In genomic region chr1:40794048-40794447, GRCh38 we compare ENCODE assay signal across 22 cellular contexts. TPM values are rescaled to one million over a fixed set of nuclear protein-coding genes. Genes with fewer than 3 reads are reported as not detected.
DNase-seq lines count a peak whose midpoint lies in the region; ATAC-seq, FAIRE-seq and TF ChIP-seq lines count a peak whose summit lies in the region.
"Had no signal": no experiment of that assay in that cellular context is flagged by ENCODE, and none has a peak within 500 bp of the region (broad histone marks: within the 10 kb centered on the region; RNA-seq: fewer than 3 reads in every experiment).

No MANE protein-coding gene starts in this region.

- H3K4me2 ChIP-seq in GM23338 (no peak overlapping the region), K562 (ENCODE audit: insufficient read depth, low read length) (no peak overlapping the region), neural progenitor cell (no peak overlapping the region)
- H3K4me2 ChIP-seq: KMS-11, PC-9 had no signal

- no peak overlapping the region for H3K9ac ChIP-seq in K562 (ENCODE audit: insufficient read depth in 1 of 2, low read depth in 2 of 2, low read length in 2 of 2)
- H3K9ac ChIP-seq in neural progenitor cell: no peak overlapping the region
- H3K9ac ChIP-seq: KMS-11 had no signal

- H3K36me3 ChIP-seq in GM23338 (ENCODE audit: insufficient read depth) (no peaks in the 10 kb centered on the region), K562 (ENCODE audit: control insufficient read depth, insufficient read depth, low read length) (no peaks in the 10 kb centered on the region), neural progenitor cell (no peaks in the 10 kb centered on the region)

- TF ChIP-seq RAD21 in K562 (CRISPR knock-in tag; conservative IDR thresholded peaks at IDR 0.05 in 1 of 2, IDR thresholded peaks at IDR 0.05 in 1 of 2): no peak

- BruUV-seq in K562 (replicated peaks; lab: Mats Ljungman, UMichigan): no TSS peak

- in situ Hi-C loops in K562 (cut with MboI): no loop called here

- H3K4me1 ChIP-seq in GM23338 (ENCODE audit: insufficient read depth) (no peaks in the 10 kb centered on the region; the same call in 1 of the 2 replicates), K562 (replicated peaks in 1 of 2; ENCODE audit: control insufficient read depth in 2 of 2, insufficient read depth in 2 of 2, low read length in 2 of 2) (peaks cover 0 to 14% of the 10 kb centered on the region in 2 experiments; a peak in 4 of 5 replicates), neural progenitor cell (peaks cover 5% of the 10 kb centered on the region)

- H4K20me1 ChIP-seq in GM23338 (replicated peaks; ENCODE audit: insufficient read depth) (no peaks in the 10 kb centered on the region), K562 (replicated peaks; ENCODE audit: control insufficient read depth, insufficient read depth, low read length) (peaks cover 9% of the 10 kb centered on the region; the same call in 1 of the 2 replicates), neural progenitor cell (ENCODE audit: low read depth) (no peaks in the 10 kb centered on the region)

- no peaks in the 10 kb centered on the region for H3K9me2 ChIP-seq in GM23338 (ENCODE audit: insufficient read depth)

- H2AFZ ChIP-seq in GM23338 (no peak overlapping the region), K562 (ENCODE audit: low read depth, low read length) (no peak overlapping the region), neural progenitor cell (replicated peaks) (no peak overlapping the region)
- H2AFZ ChIP-seq: PC-9 had no signal

- CTCF ChIA-PET in activated CD8-positive, alpha-beta T cell treated with anti-CD3 and anti-CD28 coated beads, Interleukin-2, amount 10 ng/mL, durations not matched to agents 7 days and 5 days (lab: Charles Lee): interaction anchor here (1.0 to 6.4 kb wide), 4 partner anchors 20 to 169 kb away, joined by 3 to 69 read pairs (median 4); no protein-coding TSS in a partner anchor
- CTCF ChIA-PET in activated CD8-positive, alpha-beta T cell treated with anti-CD3 and anti-CD28 coated beads for 36 hours (lab: Charles Lee): interaction anchor here (1.2 to 5.7 kb wide), 2 partner anchors 20 to 159 kb away, joined by 4 to 50 read pairs; no protein-coding TSS in a partner anchor
- CTCF ChIA-PET in K562 (lab: Yijun Ruan, JAX; ENCODE audit: low intra/inter-chr PET ratio): no interaction called here

- 59% methylated on average over 4 of the region's 4 CpGs for WGBS in K562 (ENCODE audit: insufficient coverage, low coverage, missing lambda C conversion rate)

- H3K27me3 ChIP-seq in GM23338 (ENCODE audit: insufficient read depth) (no peaks in the 10 kb centered on the region), K562 (ENCODE audit: control insufficient read depth in 2 of 2, insufficient read depth in 2 of 2, low read length in 2 of 2) (no peaks in the 10 kb centered on the region), neural progenitor cell (no peaks in the 10 kb centered on the region)

- H3K9me1 ChIP-seq in K562 (ENCODE audit: control insufficient read depth, insufficient read depth, low read length): no peaks in the 10 kb centered on the region

- TF ChIP-seq CTCF in activated CD8-positive, alpha-beta T cell treated with anti-CD3 and anti-CD28 coated beads for 36 hours (IDR thresholded peaks at IDR 0.05): no peak
- TF ChIP-seq CTCF in GM23338 (conservative IDR thresholded peaks at IDR 0.05; ENCODE audit: low read depth in 2 of 2) (no peak), K562 (IDR thresholded peaks at IDR 0.05 in 2 of 3, conservative IDR thresholded peaks at IDR 0.05 in 1 of 3; ENCODE audit: insufficient read depth in 2 of 3, low read depth in 1 of 3, low read length in 3 of 3) (no peak), neural progenitor cell (IDR thresholded peaks at IDR 0.05) (no peak)

- no peaks in the 10 kb centered on the region for H3K79me2 ChIP-seq in GM23338 (replicated peaks; ENCODE audit: insufficient read depth)
- H3K79me2 ChIP-seq in K562 (ENCODE audit: control insufficient read depth, insufficient read depth, low read length): no peaks in the 10 kb centered on the region
- H3K79me2 ChIP-seq in neural progenitor cell (ENCODE audit: low read depth): no peaks in the 10 kb centered on the region

- peak overlapping the region; percentile 96 for H3K27ac Mint-ChIP-seq in activated CD8-positive, alpha-beta T cell treated with anti-CD3 and anti-CD28 coated beads, Interleukin-2, amount 10 ng/mL, durations not matched to agents 7 days and 5 days
- H3K27ac Mint-ChIP-seq in activated CD8-positive, alpha-beta T cell treated with anti-CD3 and anti-CD28 coated beads for 36 hours: no peak overlapping the region
- H3K27ac Mint-ChIP-seq in GM23338 (no peak overlapping the region), neural progenitor cell (peak overlapping the region; percentile 80)
- H3K27ac Mint-ChIP-seq: B cell had no signal

- H3K4me3 Mint-ChIP-seq in activated CD8-positive, alpha-beta T cell treated with anti-CD3 and anti-CD28 coated beads, Interleukin-2, amount 10 ng/mL, durations not matched to agents 7 days and 5 days: no peak overlapping the region
- no peak overlapping the region for H3K4me3 Mint-ChIP-seq in activated CD8-positive, alpha-beta T cell treated with anti-CD3 and anti-CD28 coated beads for 36 hours
- H3K4me3 Mint-ChIP-seq in GM23338: no peak overlapping the region
- H3K4me3 Mint-ChIP-seq in neural progenitor cell: no peak overlapping the region
- H3K4me3 Mint-ChIP-seq: B cell had no signal

- H3K4me1 Mint-ChIP-seq in activated CD8-positive, alpha-beta T cell treated with anti-CD3 and anti-CD28 coated beads, Interleukin-2, amount 10 ng/mL, durations not matched to agents 7 days and 5 days (ENCODE audit: low read depth): peaks cover 44% of the 10 kb centered on the region
- peaks cover 35% of the 10 kb centered on the region for H3K4me1 Mint-ChIP-seq in activated CD8-positive, alpha-beta T cell treated with anti-CD3 and anti-CD28 coated beads for 36 hours (ENCODE audit: low read depth)
- H3K4me1 Mint-ChIP-seq in GM23338 (peaks cover 39% of the 10 kb centered on the region), neural progenitor cell (peaks cover 51% of the 10 kb centered on the region)

- no peaks in the 10 kb centered on the region for H3K9me3 ChIP-seq in K562 (replicated peaks; ENCODE audit: control insufficient read depth, insufficient read depth, low read depth, low read length)
- H3K9me3 ChIP-seq in neural progenitor cell (ENCODE audit: low read depth): no peaks in the 10 kb centered on the region

- TF ChIP-seq EP300 in K562 (IDR thresholded peaks at IDR 0.05; ENCODE audit: low read length): no peak

- intact Hi-C loops in activated CD8-positive, alpha-beta T cell treated with anti-CD3 and anti-CD28 coated beads for 36 hours (cut with micrococcal nuclease): no loop called here
- intact Hi-C loops in K562 (cut with micrococcal nuclease): no loop called here

- H3K27me3 Mint-ChIP-seq in activated CD8-positive, alpha-beta T cell treated with anti-CD3 and anti-CD28 coated beads, Interleukin-2, amount 10 ng/mL, durations not matched to agents 7 days and 5 days (ENCODE audit: low read depth): peaks cover 2% of the 10 kb centered on the region
- H3K27me3 Mint-ChIP-seq in activated CD8-positive, alpha-beta T cell treated with anti-CD3 and anti-CD28 coated beads for 36 hours: no peaks in the 10 kb centered on the region
- H3K27me3 Mint-ChIP-seq in GM23338 (ENCODE audit: insufficient read depth, low read depth, poor library complexity): peaks cover 9% of the 10 kb centered on the region
- H3K27me3 Mint-ChIP-seq in neural progenitor cell (ENCODE audit: insufficient read depth, low read depth): peaks cover 12% of the 10 kb centered on the region

- no peaks in the 10 kb centered on the region for H3K36me3 Mint-ChIP-seq in activated CD8-positive, alpha-beta T cell treated with anti-CD3 and anti-CD28 coated beads, Interleukin-2, amount 10 ng/mL, durations not matched to agents 7 days and 5 days (ENCODE audit: low read depth)
- no peaks in the 10 kb centered on the region for H3K36me3 Mint-ChIP-seq in activated CD8-positive, alpha-beta T cell treated with anti-CD3 and anti-CD28 coated beads for 36 hours (ENCODE audit: low read depth)
- H3K36me3 Mint-ChIP-seq in GM23338 (ENCODE audit: low read depth): no peaks in the 10 kb centered on the region; the same call in 2 of the 3 replicates
- H3K36me3 Mint-ChIP-seq in neural progenitor cell: no peaks in the 10 kb centered on the region

- POLR2A ChIA-PET in activated CD8-positive, alpha-beta T cell treated with anti-CD3 and anti-CD28 coated beads, Interleukin-2, amount 10 ng/mL, durations not matched to agents 7 days and 5 days (lab: Charles Lee): no interaction called here
- POLR2A ChIA-PET in activated CD8-positive, alpha-beta T cell treated with anti-CD3 and anti-CD28 coated beads for 36 hours (lab: Charles Lee): interaction anchor here (1.5 kb wide), 1 partner anchor 30 kb away, joined by 5 read pairs; no protein-coding TSS in a partner anchor
- POLR2A ChIA-PET in K562 (lab: Yijun Ruan, JAX): interaction anchor here (0.6 to 1.6 kb wide), 3 partner anchors 10 to 82 kb away, joined by 4 to 5 read pairs (median 4); no protein-coding TSS in a partner anchor

- no peak for FAIRE-seq in K562 (lab: Jason Lieb, UNC)
- FAIRE-seq: H54 had no signal

- H3F3A ChIP-seq in GM23338 (replicated peaks; ENCODE audit: low read depth): no peaks in the 10 kb centered on the region
- H3F3A ChIP-seq in neural progenitor cell (ENCODE audit: low read depth): no peaks in the 10 kb centered on the region

- no peak for DNase-seq in activated CD8-positive, alpha-beta T cell treated with anti-CD3 and anti-CD28 coated beads, Interleukin-2, amount 10 ng/mL, durations not matched to agents 7 days and 5 days
- no peak for DNase-seq in activated CD8-positive, alpha-beta T cell treated with anti-CD3 and anti-CD28 coated beads for 36 hours
- no peak for DNase-seq in GM23338 (ENCODE audit: low spot score)
- no peak for DNase-seq in K562 (ENCODE audit: extremely low read depth in 1 of 4, low spot score in 3 of 4)
- DNase-seq in neural progenitor cell (ENCODE audit: low spot score): no peak
- DNase-seq in stimulated activated CD4-positive, alpha-beta T cell treated with anti-CD3 and anti-CD28 coated beads, Interleukin-2, amount 100 ng/mL, for 24 hours: no peak
- no peak for DNase-seq in HCEC 1CT
- DNase-seq in epidermal melanocyte (ENCODE audit: insufficient read length, low spot score): no peak
- DNase-seq: DMS153, GDM1, NCI-H1048, NCI-H1436, NCI-H1930, NCI-H345, NCI-H526, PC-9 had no signal

- H3K4me3 ChIP-seq in GM23338: no peak overlapping the region
- H3K4me3 ChIP-seq in K562: no peak overlapping the region
- no peak overlapping the region for H3K4me3 ChIP-seq in neural progenitor cell
- H3K4me3 ChIP-seq: PC-9 had no signal

- H3K27ac ChIP-seq in GM23338 (ENCODE audit: low read depth) (no peak overlapping the region), K562 (ENCODE audit: extremely low read depth, low read depth, low read length) (no peak overlapping the region), neural progenitor cell (no peak overlapping the region)
- H3K27ac ChIP-seq: KMS-11, PC-9, RWPE1 had no signal

- no peak for ATAC-seq in activated CD8-positive, alpha-beta T cell treated with anti-CD3 and anti-CD28 coated beads, Interleukin-2, amount 10 ng/mL, durations not matched to agents 7 days and 5 days
- no peak for ATAC-seq in activated CD8-positive, alpha-beta T cell treated with anti-CD3 and anti-CD28 coated beads for 36 hours
- ATAC-seq in GM23338: peak; percentile 21
- ATAC-seq in K562: no peak

- TF ChIP-seq POLR2A in K562 (conservative IDR thresholded peaks at IDR 0.05): no peak

- H3K9me3 Mint-ChIP-seq in activated CD8-positive, alpha-beta T cell treated with anti-CD3 and anti-CD28 coated beads, Interleukin-2, amount 10 ng/mL, durations not matched to agents 7 days and 5 days (ENCODE audit: insufficient read depth): no peaks in the 10 kb centered on the region
- no peaks in the 10 kb centered on the region for H3K9me3 Mint-ChIP-seq in activated CD8-positive, alpha-beta T cell treated with anti-CD3 and anti-CD28 coated beads for 36 hours
- H3K9me3 Mint-ChIP-seq in GM23338 (no peaks in the 10 kb centered on the region; the same call in 2 of the 3 replicates), neural progenitor cell (no peaks in the 10 kb centered on the region)

RNA-seq across cellular contexts. Expression of gene KCNQ4, which starts 10.5 kb away (rescaled TPM):
- under 1 TPM; 0.73 to 0.87 TPM for total RNA-seq in activated CD8-positive, alpha-beta T cell treated with anti-CD3 and anti-CD28 coated beads, Interleukin-2, amount 10 ng/mL, durations not matched to agents 7 days and 5 days
- total RNA-seq in activated CD8-positive, alpha-beta T cell treated with anti-CD3 and anti-CD28 coated beads for 36 hours: under 1 TPM; 0.38 to 0.43 TPM
- total RNA-seq in GM23338 (2014; rRNA removed; shearing (Covaris generic)): 2.9 and 3.0 TPM in 2 replicates
- polyA plus RNA-seq in GM23338 (2016; fragmentation: Nextera tagmentation; extraction: Ambion mirVana) (1.3 and 2.0 TPM in 2 replicates), K562 (2011; rRNA removed) (0.79 and 1.7 TPM in 2 replicates), K562 (2014; fragmentation: Illumina TruSeq; extraction: Trizol) (3.5 and 3.8 TPM in 2 replicates), K562 (2014; fragmentation: Nextera tagmentation; extraction: Ambion mirVana) (under 1 TPM; 0.07 to 0.27 TPM), K562 (2014; rRNA removed) (3.4 and 3.7 TPM in 2 replicates)
- 4.1 and 12.8 TPM in 2 replicates for total RNA-seq in K562 (2011; cell fraction: chromatin; rRNA removed; ENCODE audit: low replicate concordance)
- 7.4 and 7.5 TPM in 2 replicates for total RNA-seq in K562 (2011; cell fraction: nucleolus; rRNA removed)
- total RNA-seq in K562 (2011; cell fraction: nucleoplasm; rRNA removed): 4.4 and 4.6 TPM in 2 replicates
- total RNA-seq in K562 (2014; rRNA removed) (1.6 and 1.8 TPM in 2 replicates), K562 (2014; rRNA removed; fragmentation: Illumina TruSeq; extraction: Trizol) (0.64 and 0.76 TPM in 2 replicates), K562 (2015; rRNA removed; fragmentation: Illumina TruSeq; extraction: Trizol) (0.72 and 0.79 TPM in 2 replicates), K562 (2021) (3.8 and 4.1 TPM in 2 replicates), neural progenitor cell (ENCODE audit: low replicate concordance) (0.87 TPM in 1 of 2 replicates, not detected in the other)
- 1.1 and 1.3 TPM in 2 replicates for polyA plus RNA-seq in K562 (2011; cell fraction: cytosol; rRNA removed)
- 6.3 and 9.8 TPM in 2 replicates for polyA plus RNA-seq in K562 (2011; cell fraction: nucleus; rRNA removed)
- polyA plus RNA-seq in K562 (2012): 2.5 and 4.6 TPM in 2 replicates
- 0.42 and 0.49 TPM in 2 replicates for polyA minus RNA-seq in K562 (2011; rRNA and poly(A)+ RNA removed)
- polyA minus RNA-seq in K562 (2011; cell fraction: cytosol; rRNA and poly(A)+ RNA removed): 1.0 TPM in 2 replicates
- polyA minus RNA-seq in K562 (2011; cell fraction: nucleus; rRNA and poly(A)+ RNA removed): 3.6 and 3.7 TPM in 2 replicates
- total RNA-seq: MCF 10A had no signal
- polyA plus RNA-seq: AG04450 had no signal

Comparison
In these comparisons a context has a peak if more than half of its experiments do, and no peak if none do; other contexts are left out.
1. H3K27ac Mint-ChIP-seq: peak in activated CD8-positive, alpha-beta T cell treated with anti-CD3 and anti-CD28 coated beads, Interleukin-2, amount 10 ng/mL, durations not matched to agents 7 days and 5 days (single experiment) and neural progenitor cell (single experiment); none in activated CD8-positive, alpha-beta T cell treated with anti-CD3 and anti-CD28 coated beads for 36 hours (single experiment) and GM23338 (single experiment).